Comparison of ENCODE assay signal across 27 cellular contexts in genomic region chr19:1830978-1831377, GRCh38.
"Had no signal": no experiment of that assay in that cellular context is flagged by ENCODE, and none has a peak within 500 bp of the region (broad histone marks: within the 10 kb centered on the region; RNA-seq: fewer than 3 reads in every experiment).

No MANE protein-coding gene starts in this region.

- FAIRE-seq: colon, kidney had no signal

- H3K27me3 ChIP-seq: esophagus squamous epithelium, hepatocyte, neural progenitor cell, spleen, stomach had no signal

- H3K36me3 ChIP-seq: neural progenitor cell had no signal

- H2AFZ ChIP-seq: hepatocyte, neural progenitor cell, parathyroid adenoma had no signal

- DNase-seq: effector memory CD8-positive, alpha-beta T cell; esophagus squamous epithelium; foreskin fibroblast; head of caudate nucleus; kidney; left cardiac atrium; left ventricle myocardium superior; mesenchymal stem cell; midbrain; occipital lobe; psoas muscle; retina; spleen; stimulated activated CD4-positive, alpha-beta T cell treated with anti-CD3 and anti-CD28 coated beads, Interleukin-15, amount 100 ng/mL, for 24 hours; stimulated activated CD4-positive, alpha-beta T cell treated with anti-CD3 and anti-CD28 coated beads, Interleukin-1b, Interleukin-23, amount 100 ng/mL, for 48 hours; stimulated activated CD4-positive, alpha-beta T cell treated with anti-CD3 and anti-CD28 coated beads, Interleukin-4, amount 100 ng/mL, for 24 hours; stomach; substantia nigra; trophoblast cell had no signal

- H3K9ac ChIP-seq: neural progenitor cell, parathyroid adenoma had no signal

- H3K9me3 ChIP-seq: esophagus squamous epithelium, psoas muscle, spleen, stomach had no signal

- ATAC-seq: effector memory CD8-positive, alpha-beta T cell; left cardiac atrium; left ventricle myocardium superior; natural killer cell treated with Interleukin-12 subunit alpha and Interleukin-12 subunit beta and Interleukin-15 and Interleukin-18, amount 100 ng/mL, for 72 hours; psoas muscle; sciatic nerve; stimulated activated memory B cell treated with anti-CD40 and anti-IgM and Interleukin-4, amounts not matched to agents 10 μg/mL and 1 μg/mL and 100 μg/mL, for 72 hours had no signal

- H3K4me2 ChIP-seq: hepatocyte, neural progenitor cell had no signal

- H3K4me3 ChIP-seq: esophagus squamous epithelium, hepatocyte, lung, neural progenitor cell, psoas muscle, spleen, stomach had no signal

- H3K27ac ChIP-seq: esophagus squamous epithelium, hepatocyte, neural progenitor cell, parathyroid adenoma, psoas muscle, spleen, stomach had no signal

- H3K4me1 ChIP-seq: parathyroid adenoma had no signal
